2 cellular contexts compared by ENCODE assay signal in the genomic region with DNA sequence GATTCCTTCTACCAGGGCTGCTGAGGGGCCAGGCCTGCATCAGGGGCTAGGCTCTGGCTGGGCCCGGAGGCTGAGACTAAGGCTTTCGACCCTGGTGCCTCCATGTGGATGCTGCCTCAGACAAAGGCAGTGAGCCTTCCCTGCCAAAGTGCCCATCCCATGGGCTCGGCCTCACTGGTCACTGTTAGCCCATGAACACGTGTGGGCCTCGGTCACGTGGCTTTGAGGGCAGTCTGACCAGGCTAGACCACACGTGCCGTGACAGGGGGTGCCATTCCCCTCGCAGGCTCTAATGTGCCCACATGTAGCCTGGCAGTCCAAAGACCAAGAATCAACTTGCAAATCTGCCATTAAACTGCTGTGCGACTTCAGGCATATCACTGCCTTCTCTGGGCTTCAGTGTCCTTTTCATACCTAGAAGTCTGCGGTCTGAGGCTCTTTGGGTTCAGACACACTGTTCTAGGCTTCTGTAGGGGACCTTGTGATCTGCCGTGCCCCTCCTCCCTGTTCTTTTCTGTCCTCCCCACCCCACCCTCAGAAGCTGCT.
TF ChIP-seq lines count a peak whose summit lies in the region.

No MANE protein-coding gene starts in this region.

TF ChIP-seq in K562, 482 proteins besides CTCF, POLR2A, EP300 and RAD21 (continued from another document and continues in another):
- TF ChIP-seq C11orf30 (IDR thresholded peaks at IDR 0.05; ENCODE audit: low read depth) (no peak), RBM15 (IDR thresholded peaks at IDR 0.05; ENCODE audit: insufficient read depth, low read length) (no peak), KAT2B (IDR thresholded peaks at IDR 0.05; ENCODE audit: low read depth, low read length) (no peak), TEAD4 (IDR thresholded peaks at IDR 0.05; ENCODE audit: low read length) (no peak), TEAD4 (CRISPR knock-in tag; IDR thresholded peaks at IDR 0.05; ENCODE audit: borderline replicate concordance) (no peak), ZFP36 (IDR thresholded peaks at IDR 0.05; ENCODE audit: low read depth, low read length, partially characterized antibody) (peak; percentile 60), ZC3H8 (IDR thresholded peaks at IDR 0.05) (no peak), ZNF589 (CRISPR knock-in tag; IDR thresholded peaks at IDR 0.05; ENCODE audit: low read depth) (no peak), ZFPM2 (CRISPR knock-in tag; IDR thresholded peaks at IDR 0.05) (no peak), NFATC3 (IDR thresholded peaks at IDR 0.05) (no peak), BRCA1 (IDR thresholded peaks at IDR 0.05) (no peak), BRCA1 (CRISPR knock-in tag; IDR thresholded peaks at IDR 0.05) (no peak), CXXC5 (CRISPR knock-in tag; IDR thresholded peaks at IDR 0.05) (no peak), CBX2 (IDR thresholded peaks at IDR 0.05; ENCODE audit: insufficient read depth, low read length, poor library complexity, severe bottlenecking) (no peak), ZBTB1 (CRISPR knock-in tag; IDR thresholded peaks at IDR 0.05; ENCODE audit: borderline replicate concordance, low read depth) (no peak), MECOM (CRISPR knock-in tag; IDR thresholded peaks at IDR 0.05) (no peak)
- TF ChIP-seq, protein P1, sequence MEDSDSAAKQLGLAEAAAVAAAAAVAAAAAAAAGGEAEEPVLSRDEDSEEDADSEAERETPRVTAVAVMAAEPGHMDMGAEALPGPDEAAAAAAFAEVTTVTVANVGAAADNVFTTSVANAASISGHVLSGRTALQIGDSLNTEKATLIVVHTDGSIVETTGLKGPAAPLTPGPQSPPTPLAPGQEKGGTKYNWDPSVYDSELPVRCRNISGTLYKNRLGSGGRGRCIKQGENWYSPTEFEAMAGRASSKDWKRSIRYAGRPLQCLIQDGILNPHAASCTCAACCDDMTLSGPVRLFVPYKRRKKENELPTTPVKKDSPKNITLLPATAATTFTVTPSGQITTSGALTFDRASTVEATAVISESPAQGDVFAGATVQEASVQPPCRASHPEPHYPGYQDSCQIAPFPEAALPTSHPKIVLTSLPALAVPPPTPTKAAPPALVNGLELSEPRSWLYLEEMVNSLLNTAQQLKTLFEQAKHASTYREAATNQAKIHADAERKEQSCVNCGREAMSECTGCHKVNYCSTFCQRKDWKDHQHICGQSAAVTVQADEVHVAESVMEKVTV (CRISPR knock-in tag; IDR thresholded peaks at IDR 0.05) = no peak
- TF ChIP-seq, protein P2, sequence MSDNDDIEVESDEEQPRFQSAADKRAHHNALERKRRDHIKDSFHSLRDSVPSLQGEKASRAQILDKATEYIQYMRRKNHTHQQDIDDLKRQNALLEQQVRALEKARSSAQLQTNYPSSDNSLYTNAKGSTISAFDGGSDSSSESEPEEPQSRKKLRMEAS (CRISPR knock-in tag; IDR thresholded peaks at IDR 0.05) = peak; percentile 39; the same call in 1 of the 2 replicates
- TF ChIP-seq, protein P3, sequence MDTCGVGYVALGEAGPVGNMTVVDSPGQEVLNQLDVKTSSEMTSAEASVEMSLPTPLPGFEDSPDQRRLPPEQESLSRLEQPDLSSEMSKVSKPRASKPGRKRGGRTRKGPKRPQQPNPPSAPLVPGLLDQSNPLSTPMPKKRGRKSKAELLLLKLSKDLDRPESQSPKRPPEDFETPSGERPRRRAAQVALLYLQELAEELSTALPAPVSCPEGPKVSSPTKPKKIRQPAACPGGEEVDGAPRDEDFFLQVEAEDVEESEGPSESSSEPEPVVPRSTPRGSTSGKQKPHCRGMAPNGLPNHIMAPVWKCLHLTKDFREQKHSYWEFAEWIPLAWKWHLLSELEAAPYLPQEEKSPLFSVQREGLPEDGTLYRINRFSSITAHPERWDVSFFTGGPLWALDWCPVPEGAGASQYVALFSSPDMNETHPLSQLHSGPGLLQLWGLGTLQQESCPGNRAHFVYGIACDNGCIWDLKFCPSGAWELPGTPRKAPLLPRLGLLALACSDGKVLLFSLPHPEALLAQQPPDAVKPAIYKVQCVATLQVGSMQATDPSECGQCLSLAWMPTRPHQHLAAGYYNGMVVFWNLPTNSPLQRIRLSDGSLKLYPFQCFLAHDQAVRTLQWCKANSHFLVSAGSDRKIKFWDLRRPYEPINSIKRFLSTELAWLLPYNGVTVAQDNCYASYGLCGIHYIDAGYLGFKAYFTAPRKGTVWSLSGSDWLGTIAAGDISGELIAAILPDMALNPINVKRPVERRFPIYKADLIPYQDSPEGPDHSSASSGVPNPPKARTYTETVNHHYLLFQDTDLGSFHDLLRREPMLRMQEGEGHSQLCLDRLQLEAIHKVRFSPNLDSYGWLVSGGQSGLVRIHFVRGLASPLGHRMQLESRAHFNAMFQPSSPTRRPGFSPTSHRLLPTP (IDR thresholded peaks at IDR 0.05; ENCODE audit: borderline replicate concordance, extremely low read depth, insufficient read length) = no peak
- TF ChIP-seq, protein P4, sequence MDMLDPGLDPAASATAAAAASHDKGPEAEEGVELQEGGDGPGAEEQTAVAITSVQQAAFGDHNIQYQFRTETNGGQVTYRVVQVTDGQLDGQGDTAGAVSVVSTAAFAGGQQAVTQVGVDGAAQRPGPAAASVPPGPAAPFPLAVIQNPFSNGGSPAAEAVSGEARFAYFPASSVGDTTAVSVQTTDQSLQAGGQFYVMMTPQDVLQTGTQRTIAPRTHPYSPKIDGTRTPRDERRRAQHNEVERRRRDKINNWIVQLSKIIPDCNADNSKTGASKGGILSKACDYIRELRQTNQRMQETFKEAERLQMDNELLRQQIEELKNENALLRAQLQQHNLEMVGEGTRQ (CRISPR knock-in tag; IDR thresholded peaks at IDR 0.05) = peak; percentile 51; the same call in 1 of the 2 replicates
- TF ChIP-seq, protein P5, sequence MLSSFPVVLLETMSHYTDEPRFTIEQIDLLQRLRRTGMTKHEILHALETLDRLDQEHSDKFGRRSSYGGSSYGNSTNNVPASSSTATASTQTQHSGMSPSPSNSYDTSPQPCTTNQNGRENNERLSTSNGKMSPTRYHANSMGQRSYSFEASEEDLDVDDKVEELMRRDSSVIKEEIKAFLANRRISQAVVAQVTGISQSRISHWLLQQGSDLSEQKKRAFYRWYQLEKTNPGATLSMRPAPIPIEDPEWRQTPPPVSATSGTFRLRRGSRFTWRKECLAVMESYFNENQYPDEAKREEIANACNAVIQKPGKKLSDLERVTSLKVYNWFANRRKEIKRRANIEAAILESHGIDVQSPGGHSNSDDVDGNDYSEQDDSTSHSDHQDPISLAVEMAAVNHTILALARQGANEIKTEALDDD (IDR thresholded peaks at IDR 0.05) = no peak
- TF ChIP-seq, protein P6, sequence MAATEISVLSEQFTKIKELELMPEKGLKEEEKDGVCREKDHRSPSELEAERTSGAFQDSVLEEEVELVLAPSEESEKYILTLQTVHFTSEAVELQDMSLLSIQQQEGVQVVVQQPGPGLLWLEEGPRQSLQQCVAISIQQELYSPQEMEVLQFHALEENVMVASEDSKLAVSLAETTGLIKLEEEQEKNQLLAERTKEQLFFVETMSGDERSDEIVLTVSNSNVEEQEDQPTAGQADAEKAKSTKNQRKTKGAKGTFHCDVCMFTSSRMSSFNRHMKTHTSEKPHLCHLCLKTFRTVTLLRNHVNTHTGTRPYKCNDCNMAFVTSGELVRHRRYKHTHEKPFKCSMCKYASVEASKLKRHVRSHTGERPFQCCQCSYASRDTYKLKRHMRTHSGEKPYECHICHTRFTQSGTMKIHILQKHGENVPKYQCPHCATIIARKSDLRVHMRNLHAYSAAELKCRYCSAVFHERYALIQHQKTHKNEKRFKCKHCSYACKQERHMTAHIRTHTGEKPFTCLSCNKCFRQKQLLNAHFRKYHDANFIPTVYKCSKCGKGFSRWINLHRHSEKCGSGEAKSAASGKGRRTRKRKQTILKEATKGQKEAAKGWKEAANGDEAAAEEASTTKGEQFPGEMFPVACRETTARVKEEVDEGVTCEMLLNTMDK (IDR thresholded peaks at IDR 0.05; ENCODE audit: borderline replicate concordance, insufficient read depth, low read depth, low read length, poor library complexity, severe bottlenecking) = no peak

TF ChIP-seq in WTC11, 78 proteins besides CTCF, POLR2A, EP300 and RAD21:
- TF ChIP-seq, protein P7, sequence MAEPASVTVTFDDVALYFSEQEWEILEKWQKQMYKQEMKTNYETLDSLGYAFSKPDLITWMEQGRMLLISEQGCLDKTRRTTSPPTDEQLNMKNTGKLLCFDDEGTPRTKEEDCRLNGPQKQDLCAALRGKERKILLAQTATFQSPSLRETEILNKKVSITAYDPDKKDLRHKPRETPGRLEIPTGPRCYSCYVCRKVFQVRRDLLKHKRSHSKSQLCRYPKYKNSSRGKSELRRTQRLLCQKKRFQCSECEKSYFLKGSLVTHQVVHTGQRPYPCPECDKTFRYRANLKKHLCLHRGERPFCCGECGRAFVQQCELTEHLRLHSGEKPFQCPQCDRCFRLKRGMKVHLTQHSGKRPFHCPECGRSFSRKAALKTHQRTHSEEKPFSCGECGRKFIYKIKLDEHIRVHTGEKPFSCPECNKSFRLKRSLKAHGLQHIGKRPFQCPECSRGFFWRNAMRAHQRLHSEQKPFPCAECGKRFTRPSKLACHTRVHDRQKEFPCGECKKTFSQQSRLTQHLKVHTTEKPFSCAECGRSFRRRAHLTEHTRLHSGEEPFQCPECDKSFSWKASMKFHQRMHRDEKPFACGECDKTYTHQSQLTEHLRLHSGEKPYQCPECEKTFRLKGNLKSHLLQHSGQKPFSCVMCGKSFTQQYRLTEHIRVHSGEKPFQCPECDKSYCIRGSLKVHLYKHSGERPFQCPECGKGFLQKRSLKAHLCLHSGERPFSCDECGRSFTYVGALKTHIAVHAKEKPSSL (CRISPR knock-in tag; conservative IDR thresholded peaks at IDR 0.05) = no peak
- TF ChIP-seq ZNF232 (CRISPR knock-in tag; IDR thresholded peaks at IDR 0.05) = no peak
- TF ChIP-seq, protein P8, sequence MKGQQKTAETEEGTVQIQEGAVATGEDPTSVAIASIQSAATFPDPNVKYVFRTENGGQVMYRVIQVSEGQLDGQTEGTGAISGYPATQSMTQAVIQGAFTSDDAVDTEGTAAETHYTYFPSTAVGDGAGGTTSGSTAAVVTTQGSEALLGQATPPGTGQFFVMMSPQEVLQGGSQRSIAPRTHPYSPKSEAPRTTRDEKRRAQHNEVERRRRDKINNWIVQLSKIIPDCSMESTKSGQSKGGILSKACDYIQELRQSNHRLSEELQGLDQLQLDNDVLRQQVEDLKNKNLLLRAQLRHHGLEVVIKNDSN (CRISPR knock-in tag; IDR thresholded peaks at IDR 0.05) = no peak
